ENCODE assay signal across 8 cellular contexts in genomic region chr6:28383235-28384142, GRCh38. TPM values are rescaled to one million over a fixed set of nuclear protein-coding genes. Genes with fewer than 3 reads are reported as not detected.
DNase-seq lines count a peak whose midpoint lies in the region; ATAC-seq, FAIRE-seq and TF ChIP-seq lines count a peak whose summit lies in the region.

No MANE protein-coding gene starts in this region.

- H3K4me3 ChIP-seq in fibroblast of the aortic adventitia (ENCODE audit: low read depth, low read length) (peak overlapping the region; percentile 61), muscle layer of duodenum (ENCODE audit: low read depth in 1 of 2, low read length in 2 of 2) (peak overlapping the region; percentile 66 to 71), suprapubic skin (peak overlapping the region; percentile 48)

- WGBS in suprapubic skin = 28% methylated on average over 30 of the region's 31 CpGs

- H3K9me3 ChIP-seq in muscle layer of duodenum (ENCODE audit: control insufficient read depth in 1 of 2, low read length in 2 of 2) (no peaks in the 10 kb centered on the region), suprapubic skin (peaks cover 5% of the 10 kb centered on the region)

- peak overlapping the region; percentile 63 for H3K27ac Mint-ChIP-seq in activated T-cell treated with anti-CD3 and anti-CD28 coated beads, Interleukin-2, amount 50 U/mL, for 24 hours

- H3K36me3 ChIP-seq in muscle layer of duodenum (ENCODE audit: control insufficient read depth in 1 of 2, insufficient read depth in 2 of 2, low read length in 2 of 2) = peaks cover 18 to 25% of the 10 kb centered on the region in 2 donors
- peaks cover 25% of the 10 kb centered on the region for H3K36me3 ChIP-seq in suprapubic skin

- peak overlapping the region; percentile 64 for H3K4me3 Mint-ChIP-seq in activated T-cell treated with anti-CD3 and anti-CD28 coated beads, Interleukin-2, amount 50 U/mL, for 24 hours

- TF ChIP-seq EP300 in suprapubic skin (IDR thresholded peaks at IDR 0.05) = no peak

- peak; percentile 33 for TF ChIP-seq CTCF in 22Rv1 (IDR thresholded peaks at IDR 0.05)
- peak; percentile 49 for TF ChIP-seq CTCF in fibroblast of the aortic adventitia (IDR thresholded peaks at IDR 0.05; ENCODE audit: insufficient read depth, low read length)
- no peak for TF ChIP-seq CTCF in suprapubic skin (IDR thresholded peaks at IDR 0.05)

- no peak for FAIRE-seq in GM12892 (lab: Jason Lieb, UNC)

- H3K27me3 ChIP-seq in muscle layer of duodenum (ENCODE audit: low read depth, low read length) (no peaks in the 10 kb centered on the region), suprapubic skin (no peaks in the 10 kb centered on the region)

- DNase-seq in GM12892 (ENCODE audit: insufficient read length) (no peak), NCI-H2029 treated with DMSO at 0.1 percent for 48 hours (lab: John Stamatoyannopoulos, UW) (peak; percentile 44), fibroblast of the aortic adventitia (ENCODE audit: low read depth) (peak; percentile 82), suprapubic skin (ENCODE audit: low spot score in 2 of 2) (peak; percentile 79 to 90)
- DNase-seq in activated T-cell treated with anti-CD3 and anti-CD28 coated beads, Interleukin-2, amount 50 U/mL, for 24 hours = peak; percentile 61

- H3K27ac ChIP-seq in 22Rv1 (peak overlapping the region; percentile 32), muscle layer of duodenum (ENCODE audit: low read length) (peak overlapping the region; percentile 74), suprapubic skin (peak overlapping the region; percentile 42)

- H3K4me1 Mint-ChIP-seq in activated T-cell treated with anti-CD3 and anti-CD28 coated beads, Interleukin-2, amount 50 U/mL, for 24 hours (ENCODE audit: low read depth) = peaks cover 19% of the 10 kb centered on the region

- peak; percentile 83 for ATAC-seq in HG02840 (IDR thresholded peaks at IDR 0.05; ENCODE audit: low FRiP score, unreplicated experiment)

- H3K4me1 ChIP-seq in muscle layer of duodenum (ENCODE audit: control insufficient read depth in 1 of 2, insufficient read depth in 2 of 2, low read length in 2 of 2) = peaks cover 0 to 8% of the 10 kb centered on the region in 2 donors
- peaks cover 13% of the 10 kb centered on the region for H3K4me1 ChIP-seq in suprapubic skin

- TF ChIP-seq POLR2A in GM12892 (IDR thresholded peaks at IDR 0.05; ENCODE audit: low read depth, low read length) = peak; percentile 37; the same call in 1 of the 2 replicates
- TF ChIP-seq POLR2A in suprapubic skin (IDR thresholded peaks at IDR 0.05) = no peak

- peaks cover 3% of the 10 kb centered on the region for H3K9me3 Mint-ChIP-seq in activated T-cell treated with anti-CD3 and anti-CD28 coated beads, Interleukin-2, amount 50 U/mL, for 24 hours

- H3K27me3 Mint-ChIP-seq in activated T-cell treated with anti-CD3 and anti-CD28 coated beads, Interleukin-2, amount 50 U/mL, for 24 hours = no peaks in the 10 kb centered on the region

- H3K36me3 Mint-ChIP-seq in activated T-cell treated with anti-CD3 and anti-CD28 coated beads, Interleukin-2, amount 50 U/mL, for 24 hours (ENCODE audit: low read depth) = peaks cover 93% of the 10 kb centered on the region

RNA-seq across cellular contexts. Expression of gene ZSCAN12, which starts 16.1 kb away (rescaled TPM):
- 5.4 TPM for polyA plus RNA-seq in GM12892 (2012; ENCODE audit: missing spikeins)
- 6.5 and 11.0 TPM in 2 replicates for total RNA-seq in fibroblast of the aortic adventitia (ENCODE audit: low replicate concordance)
- total RNA-seq in suprapubic skin = 1 to 10 TPM; 1.2 to 3.2 (median 2.3) TPM

RNA-seq across cellular contexts. Expression of gene ZKSCAN3, which starts 33.7 kb away (rescaled TPM):
- polyA plus RNA-seq in GM12892 (2012; ENCODE audit: missing spikeins) = 3.2 TPM
- 2.6 and 3.6 TPM in 2 replicates for total RNA-seq in fibroblast of the aortic adventitia (ENCODE audit: low replicate concordance)
- 1 to 10 TPM; 3.1 to 6.0 (median 4.5) TPM for total RNA-seq in suprapubic skin

RNA-seq across cellular contexts. Expression of gene ZSCAN31, which starts 47.5 kb away (rescaled TPM):
- 1.6 TPM for polyA plus RNA-seq in GM12892 (2012; ENCODE audit: missing spikeins)
- total RNA-seq in fibroblast of the aortic adventitia (ENCODE audit: low replicate concordance) (13.9 and 31.2 TPM in 2 replicates), suprapubic skin (10 to 100 TPM in 3 of 4 donors, 1 to 10 TPM in 1; 2.8 to 11.3 (median 10.7) TPM)

RNA-seq across cellular contexts. Expression of gene ZSCAN23, which starts 59.8 kb away (rescaled TPM):
- 0.95 TPM for polyA plus RNA-seq in GM12892 (2012; ENCODE audit: missing spikeins)
- total RNA-seq in fibroblast of the aortic adventitia (ENCODE audit: low replicate concordance) (6.7 and 12.0 TPM in 2 replicates), suprapubic skin (1 to 10 TPM in 2 of 4 donors, under 1 TPM in 1, not detected in 1; 0.68 to 5.9 (median 4.8) TPM)

Comparison
In these comparisons a context has a peak if more than half of its experiments do, and no peak if none do; other contexts are left out.
1. CTCF ChIP-seq: peak in 22Rv1 (single experiment) and fibroblast of the aortic adventitia (single experiment); none in suprapubic skin (0 of 2).
2. Peak in every context shown above with its lines, with median percentiles within 50 percentile points of each other: H3K27ac ChIP-seq and H3K4me3 ChIP-seq.